In genomic region chr3:15800780-15801179, GRCh38 we compare ENCODE assay signal across 11 cellular contexts. TPM values are rescaled to one million over a fixed set of nuclear protein-coding genes. Genes with fewer than 3 reads are reported as not detected.
A peak's percentile ranks its signal among the peaks of the same experiment; 100 is the strongest.
DNase-seq lines count a peak whose midpoint lies in the region; TF ChIP-seq lines count a peak whose summit lies in the region.
"Had no signal": no experiment of that assay in that cellular context is flagged by ENCODE, and none has a peak within 500 bp of the region (broad histone marks: within the 10 kb centered on the region; RNA-seq: fewer than 3 reads in every experiment).

No MANE protein-coding gene starts in this region.

- no peaks in the 10 kb centered on the region for H3K27me3 ChIP-seq in CD8-positive, alpha-beta memory T cell (ENCODE audit: insufficient read depth, low read length, poor library complexity, severe bottlenecking)
- no peaks in the 10 kb centered on the region for H3K27me3 ChIP-seq in neutrophil

- H3K4me3 Mint-ChIP-seq in CD8-positive, alpha-beta memory T cell = peak overlapping the region in 5 of 7 donors; percentile 10 to 67 (median 47)
- H3K4me3 Mint-ChIP-seq in activated naive CD8-positive, alpha-beta T cell treated with anti-CD3 and anti-CD28 coated beads for 36 hours = no peak overlapping the region
- H3K4me3 Mint-ChIP-seq: neural crest cell had no signal

- no peaks in the 10 kb centered on the region for H3K36me3 ChIP-seq in CD8-positive, alpha-beta memory T cell (ENCODE audit: insufficient read depth, low read length)
- H3K36me3 ChIP-seq in neutrophil = no peaks in the 10 kb centered on the region

- no peaks in the 10 kb centered on the region for H3K9me3 Mint-ChIP-seq in CD8-positive, alpha-beta memory T cell
- peaks cover 4% of the 10 kb centered on the region for H3K9me3 Mint-ChIP-seq in activated naive CD8-positive, alpha-beta T cell treated with anti-CD3 and anti-CD28 coated beads for 36 hours
- H3K9me3 Mint-ChIP-seq: neural crest cell had no signal

- CTCF ChIA-PET in CD8-positive, alpha-beta memory T cell (lab: Charles Lee) = interaction anchor here (1.0 to 1.1 kb wide), 2 partner anchors 11 to 13 kb away, joined by 3 to 5 read pairs; no protein-coding TSS in a partner anchor

- no peak for TF ChIP-seq CTCF in neutrophil (IDR thresholded peaks at IDR 0.05)

- peaks cover 57% of the 10 kb centered on the region for H3K4me1 ChIP-seq in CD8-positive, alpha-beta memory T cell (ENCODE audit: insufficient read depth, low read length)
- H3K4me1 ChIP-seq in neutrophil (ENCODE audit: control insufficient read depth in 1 of 2, insufficient read depth in 1 of 2, low read depth in 1 of 2, low read length in 1 of 2) = peaks cover 57 to 62% of the 10 kb centered on the region in 2 experiments

- no peaks in the 10 kb centered on the region for H3K9me3 ChIP-seq in CD8-positive, alpha-beta memory T cell (ENCODE audit: low read length)
- H3K9me3 ChIP-seq in neutrophil = no peaks in the 10 kb centered on the region

- peaks cover 75 to 97% (median 94%) of the 10 kb centered on the region in 3 donors for H3K4me1 Mint-ChIP-seq in CD8-positive, alpha-beta memory T cell
- peaks cover 74% of the 10 kb centered on the region for H3K4me1 Mint-ChIP-seq in activated naive CD8-positive, alpha-beta T cell treated with anti-CD3 and anti-CD28 coated beads for 36 hours

- H3K27ac Mint-ChIP-seq in CD8-positive, alpha-beta memory T cell = peak overlapping the region; percentile 43 to 85 (median 74)
- H3K27ac Mint-ChIP-seq in activated naive CD8-positive, alpha-beta T cell treated with anti-CD3 and anti-CD28 coated beads for 36 hours = peak overlapping the region; percentile 31

- no peak overlapping the region for H3K4me3 ChIP-seq in CD8-positive, alpha-beta memory T cell (ENCODE audit: low read length)
- no peak overlapping the region for H3K4me3 ChIP-seq in neutrophil (ENCODE audit: low read depth in 1 of 2, low read length in 1 of 2)

- no peak for DNase-seq in CD8-positive, alpha-beta memory T cell
- DNase-seq in MV-4-11 (lab: John Stamatoyannopoulos, UW) (peak; percentile 23), OCI-M2 (lab: John Stamatoyannopoulos, UW; ENCODE audit: unreplicated experiment) (no peak), NCI-H82 (lab: John Stamatoyannopoulos, UW) (no peak), HK-2 (ENCODE audit: unreplicated experiment) (no peak), NCI-H2081 treated with DMSO at 0.1 percent for 48 hours (lab: John Stamatoyannopoulos, UW) (no peak)
- no peak for DNase-seq in activated naive CD8-positive, alpha-beta T cell treated with anti-CD3 and anti-CD28 coated beads for 36 hours
- DNase-seq: effector CD8-positive, alpha-beta T cell; left colon had no signal

- H3K27me3 Mint-ChIP-seq in CD8-positive, alpha-beta memory T cell = no peaks in the 10 kb centered on the region
- H3K27me3 Mint-ChIP-seq in activated naive CD8-positive, alpha-beta T cell treated with anti-CD3 and anti-CD28 coated beads for 36 hours = no peaks in the 10 kb centered on the region

- H3K36me3 Mint-ChIP-seq in CD8-positive, alpha-beta memory T cell = peaks cover 0 to 4% (median 0%) of the 10 kb centered on the region in 3 donors
- H3K36me3 Mint-ChIP-seq in activated naive CD8-positive, alpha-beta T cell treated with anti-CD3 and anti-CD28 coated beads for 36 hours = peaks cover 11% of the 10 kb centered on the region

- no peak overlapping the region for H3K27ac ChIP-seq in CD8-positive, alpha-beta memory T cell (ENCODE audit: low read depth, low read length)
- peak overlapping the region; percentile 22 for H3K27ac ChIP-seq in neutrophil

- POLR2A ChIA-PET in CD8-positive, alpha-beta memory T cell (lab: Charles Lee) = no interaction called here

RNA-seq across cellular contexts. Expression of gene ANKRD28, which starts 3.0 kb away (rescaled TPM):
- total RNA-seq in CD8-positive, alpha-beta memory T cell = 10 to 100 TPM; 40.2 to 41.5 TPM
- polyA plus RNA-seq in CD8-positive, alpha-beta memory T cell = 11.2 TPM
- 10 to 100 TPM; 31.2 to 33.1 TPM for total RNA-seq in activated naive CD8-positive, alpha-beta T cell treated with anti-CD3 and anti-CD28 coated beads for 36 hours
